ENCODE assay signal across 8 cellular contexts in genomic region chr17:4968916-4969550, GRCh38. TPM values are rescaled to one million over a fixed set of nuclear protein-coding genes. Genes with fewer than 3 reads are reported as not detected.
DNase-seq lines count a peak whose midpoint lies in the region; ATAC-seq, FAIRE-seq and TF ChIP-seq lines count a peak whose summit lies in the region.

No MANE protein-coding gene starts in this region.

- no peak overlapping the region for H3K4me3 Mint-ChIP-seq in endodermal cell

- H3K4me1 Mint-ChIP-seq in endodermal cell = peaks cover 28% of the 10 kb centered on the region

- DNase-seq in SIG-M5 treated with dmso at 0.1 percent for 504 hours (lab: John Stamatoyannopoulos, UW; ENCODE audit: unreplicated experiment) = peak; percentile 84
- no peak for DNase-seq in SIG-M5 (lab: John Stamatoyannopoulos, UW)
- peak; percentile 96 for DNase-seq in RKO (ENCODE audit: low spot score)
- peak; percentile 68 for DNase-seq in endodermal cell
- DNase-seq in ovary = peak in 3 of 5 donors; percentile 23 to 55 (median 35)
- no peak for DNase-seq in NAMALWA (ENCODE audit: low spot score)
- no peak for DNase-seq in GM12891 (ENCODE audit: insufficient read length, low spot score)

- no peak for ATAC-seq in GM19351 (IDR thresholded peaks at IDR 0.05; ENCODE audit: unreplicated experiment)

- H3K4me1 ChIP-seq in endodermal cell (ENCODE audit: control insufficient read depth, insufficient read depth, low read length) = peaks cover 6% of the 10 kb centered on the region
- H3K4me1 ChIP-seq in ovary (ENCODE audit: insufficient read depth) = peaks cover 8% of the 10 kb centered on the region

- H3K36me3 ChIP-seq in endodermal cell (ENCODE audit: control insufficient read depth, insufficient read depth, low read length) (peaks cover 52% of the 10 kb centered on the region), ovary (no peaks in the 10 kb centered on the region)

- 32 to 39% methylated on average over 12 to 20 of the region's 20 CpGs for WGBS in endodermal cell (ENCODE audit: insufficient coverage in 1 of 2, insufficient read length in 1 of 2), 2 experiments
- 36 to 55% (median 49%) methylated on average over 20 of the region's 20 CpGs for WGBS in ovary, 3 donors

- H3K27me3 ChIP-seq in endodermal cell (ENCODE audit: control insufficient read depth, insufficient read depth, low read length, poor library complexity, severe bottlenecking) (no peaks in the 10 kb centered on the region), ovary (no peaks in the 10 kb centered on the region)

- H3K9me3 Mint-ChIP-seq in endodermal cell = peaks cover 12% of the 10 kb centered on the region

- H3K4me3 ChIP-seq in endodermal cell (ENCODE audit: low read length) = peak overlapping the region; percentile 90
- peak overlapping the region; percentile 81 for H3K4me3 ChIP-seq in ovary

- intact Hi-C loops in ovary (cut with DNase I) = no loop called here

- H3K9ac ChIP-seq in endodermal cell (ENCODE audit: extremely low read depth, low read length, poor library complexity, severe bottlenecking) = peak overlapping the region; percentile 79

- no peak for TF ChIP-seq CTCF in endodermal cell (conservative IDR thresholded peaks at IDR 0.05)
- TF ChIP-seq CTCF in ovary (IDR thresholded peaks at IDR 0.05) = no peak

- no peak for TF ChIP-seq EP300 in ovary (IDR thresholded peaks at IDR 0.05)

- peaks cover 29% of the 10 kb centered on the region for H3K36me3 Mint-ChIP-seq in endodermal cell (ENCODE audit: low read depth)

- no peak for TF ChIP-seq POLR2A in ovary (IDR thresholded peaks at IDR 0.05)
- TF ChIP-seq POLR2A in GM12891 (IDR thresholded peaks at IDR 0.05; ENCODE audit: low read depth, low read length) = no peak

- H3K27ac ChIP-seq in endodermal cell (ENCODE audit: low read depth, low read length) (peak overlapping the region; percentile 95), ovary (peak overlapping the region in 1 of 2 donors; percentile 99)

- no peak for FAIRE-seq in GM12891 (lab: Jason Lieb, UNC)

- H3K27me3 Mint-ChIP-seq in endodermal cell (ENCODE audit: insufficient read depth) = peaks cover 10% of the 10 kb centered on the region

- peaks cover 5% of the 10 kb centered on the region for H3K9me3 ChIP-seq in endodermal cell (ENCODE audit: control insufficient read depth, low read length)
- H3K9me3 ChIP-seq in ovary = no peaks in the 10 kb centered on the region

- H3K27ac Mint-ChIP-seq in endodermal cell = no peak overlapping the region

TF ChIP-seq in GM12891, 5 proteins besides CTCF, POLR2A, EP300 and RAD21:
- TF ChIP-seq PAX5 (IDR thresholded peaks at IDR 0.05; ENCODE audit: insufficient read depth, low read length, severe bottlenecking) = no peak
- TF ChIP-seq POU2F2 (IDR thresholded peaks at IDR 0.05; ENCODE audit: low read depth, low read length) = no peak
- no peak for TF ChIP-seq TAF1 (IDR thresholded peaks at IDR 0.05; ENCODE audit: low read depth, low read length)
- no peak for TF ChIP-seq POLR2AphosphoS5 (IDR thresholded peaks at IDR 0.05; ENCODE audit: low read depth, low read length)
- TF ChIP-seq SPI1 (IDR thresholded peaks at IDR 0.05; ENCODE audit: low read depth, low read length) = no peak

RNA-seq across cellular contexts. Expression of gene SPAG7, which starts 1.4 kb away (rescaled TPM):
- total RNA-seq in endodermal cell (10 to 100 TPM; 81.1 to 84.4 TPM), ovary (10 to 100 TPM; 30.4 to 55.2 (median 38.6) TPM)
- 92.8 TPM for polyA plus RNA-seq in endodermal cell (2013, experiment 1 of 2)
- polyA plus RNA-seq in endodermal cell (2013, experiment 2 of 2) = 92.8 TPM
- 10 to 100 TPM; 31.7 to 60.6 TPM for polyA plus RNA-seq in ovary
- 95.2 TPM for polyA plus RNA-seq in GM12891 (2012; ENCODE audit: low read depth, missing spikeins)

RNA-seq across cellular contexts. Expression of gene ENO3, which starts 18.1 kb away (rescaled TPM):
- total RNA-seq in endodermal cell = 10 to 100 TPM; 34.1 to 53.6 TPM
- polyA plus RNA-seq in endodermal cell (2013, experiment 1 of 2) = 57.3 TPM
- polyA plus RNA-seq in endodermal cell (2013, experiment 2 of 2) = 57.5 TPM
- total RNA-seq in ovary = 1 to 10 TPM; 2.5 to 6.1 (median 4.1) TPM
- polyA plus RNA-seq in ovary = 1 to 10 TPM; 1.8 to 5.0 TPM
- 38.5 TPM for polyA plus RNA-seq in GM12891 (2012; ENCODE audit: low read depth, missing spikeins)

RNA-seq across cellular contexts. Expression of gene CAMTA2, which starts 18.4 kb away (rescaled TPM):
- total RNA-seq in endodermal cell (10 to 100 TPM; 13.6 to 24.8 TPM), ovary (10 to 100 TPM; 10.2 to 71.2 (median 35.7) TPM)
- 14.6 TPM for polyA plus RNA-seq in endodermal cell (2013, experiment 1 of 2)
- 14.7 TPM for polyA plus RNA-seq in endodermal cell (2013, experiment 2 of 2)
- 10 to 100 TPM; 21.6 to 33.0 TPM for polyA plus RNA-seq in ovary
- polyA plus RNA-seq in GM12891 (2012; ENCODE audit: low read depth, missing spikeins) = 15.5 TPM

RNA-seq across cellular contexts. Expression of gene PFN1, which starts 20.7 kb away (rescaled TPM):
- total RNA-seq in endodermal cell (100 to 1,000 TPM; 880 to 935 TPM), ovary (100 to 1,000 TPM; 201 to 415 (median 323) TPM)
- 762 TPM for polyA plus RNA-seq in endodermal cell (2013, experiment 1 of 2)
- polyA plus RNA-seq in endodermal cell (2013, experiment 2 of 2) = 742 TPM
- polyA plus RNA-seq in ovary = 100 to 1,000 TPM; 254 to 542 TPM
- 2,115 TPM for polyA plus RNA-seq in GM12891 (2012; ENCODE audit: low read depth, missing spikeins)

RNA-seq across cellular contexts. Expression of gene INCA1, which starts 28.3 kb away (rescaled TPM):
- 1 to 10 TPM in 1 of 2 donors, under 1 TPM in 1; 0.99 to 1.7 TPM for total RNA-seq in endodermal cell
- 0.89 TPM for polyA plus RNA-seq in endodermal cell (2013, experiment 1 of 2)
- polyA plus RNA-seq in endodermal cell (2013, experiment 2 of 2) = 0.87 TPM
- 1 to 10 TPM in 6 of 7 donors, under 1 TPM in 1; 0.95 to 5.0 (median 1.9) TPM for total RNA-seq in ovary
- polyA plus RNA-seq in ovary = 1 to 10 TPM; 1.5 to 2.8 TPM
- 0.59 TPM for polyA plus RNA-seq in GM12891 (2012; ENCODE audit: low read depth, missing spikeins)

Comparison
In these comparisons a context has a peak if more than half of its experiments do, and no peak if none do; other contexts are left out.
1. DNase-seq: peak in SIG-M5 treated with dmso at 0.1 percent for 504 hours (single experiment), RKO (single experiment), endodermal cell (single experiment) and ovary (3 of 5); none in SIG-M5 (single experiment), NAMALWA (single experiment) and GM12891 (single experiment).
2. RNA of gene ENO3, which starts 18.1 kb away (total RNA-seq): 34.1 to 53.6 TPM in endodermal cell; 2.5 to 6.1 TPM in ovary; every median in the first group is over 4 times any median in the second.